In genomic region chr3:111277226-111277625, GRCh38 we compare ENCODE assay signal across 14 cellular contexts.
DNase-seq lines count a peak whose midpoint lies in the region; TF ChIP-seq lines count a peak whose summit lies in the region.
"Had no signal": no experiment of that assay in that cellular context is flagged by ENCODE, and none has a peak within 500 bp of the region (broad histone marks: within the 10 kb centered on the region; RNA-seq: fewer than 3 reads in every experiment).

No MANE protein-coding gene starts in this region.

- in situ Hi-C loops in HAP-1 (cut with MboI; ENCODE audit: low sequenced_read_pairs) = no loop called here
- in situ Hi-C loops in astrocyte of the cerebellum (cut with HindIII; ENCODE audit: low sequenced_read_pairs) = no loop called here

- H3K36me3 ChIP-seq in A673 (ENCODE audit: insufficient read depth, low read length, poor library complexity, severe bottlenecking) = no peaks in the 10 kb centered on the region
- H3K36me3 ChIP-seq in HAP-1 (replicated peaks) = no peaks in the 10 kb centered on the region
- no peaks in the 10 kb centered on the region for H3K36me3 ChIP-seq in kidney epithelial cell (ENCODE audit: control insufficient read depth, insufficient read depth, low read length)

- no peak for TF ChIP-seq CTCF in A673 (conservative IDR thresholded peaks at IDR 0.05; ENCODE audit: low read depth, low read length)
- peak; percentile 50 for TF ChIP-seq CTCF in astrocyte of the cerebellum (IDR thresholded peaks at IDR 0.05; ENCODE audit: low read depth, low read length, missing control alignments)
- TF ChIP-seq CTCF in kidney epithelial cell (IDR thresholded peaks at IDR 0.05; ENCODE audit: insufficient read depth, low read length, poor library complexity, severe bottlenecking) = peak; percentile 32
- TF ChIP-seq CTCF in RWPE1 (conservative IDR thresholded peaks at IDR 0.05; ENCODE audit: low read depth) = no peak

- H3K4me3 ChIP-seq in A673 (ENCODE audit: low read depth, low read length, poor library complexity, severe bottlenecking) (no peak overlapping the region), HAP-1 (no peak overlapping the region), astrocyte of the cerebellum (ENCODE audit: low read depth, low read length) (no peak overlapping the region), kidney epithelial cell (ENCODE audit: low read depth, low read length) (no peak overlapping the region)

- H3K9me3 ChIP-seq in A673 (ENCODE audit: low read depth, low read length, poor library complexity, severe bottlenecking) (no peaks in the 10 kb centered on the region), HAP-1 (no peaks in the 10 kb centered on the region)

- DNase-seq in A673 (ENCODE audit: low spot score) (peak; percentile 4), HAP-1 (ENCODE audit: low spot score in 2 of 2) (peak; percentile 11 to 17), astrocyte of the cerebellum (ENCODE audit: low read depth) (peak; percentile 34), kidney epithelial cell (ENCODE audit: low read depth) (no peak), ecto neural progenitor cell (ENCODE audit: low spot score) (no peak), SHP77 (lab: John Stamatoyannopoulos, UW) (no peak), COLO668 (lab: John Stamatoyannopoulos, UW; ENCODE audit: unreplicated experiment) (no peak), RWPE1 (ENCODE audit: low spot score) (no peak)
- DNase-seq: activated CD4-positive, alpha-beta T cell treated with anti-CD3 and anti-CD28 coated beads, Interleukin-2, amount 10 ng/mL, durations not matched to agents 7 days and 5 days; activated naive CD4-positive, alpha-beta T cell treated with anti-CD3 and anti-CD28 coated beads for 36 hours; CD4-positive, CD25-positive, alpha-beta regulatory T cell; NCI-H187 treated with DMSO at 0.1 percent for 48 hours; stimulated activated CD4-positive, alpha-beta T cell treated with anti-CD3 and anti-CD28 coated beads, Interleukin-15, amount 100 ng/mL, for 24 hours; stimulated activated naive CD4-positive, alpha-beta T cell treated with Interleukin-2 at 50 U/mL for 16 hours had no signal

- CTCF ChIA-PET in A673 (lab: Charles Lee) (interaction anchor here (0.5 kb wide), 1 partner anchor 1770 kb away, joined by 6 read pairs; no protein-coding TSS in a partner anchor), RWPE1 (lab: Yijun Ruan, JAX) (no interaction called here)

- no TSS peak for BruUV-seq in A673 (replicated peaks; lab: Mats Ljungman, UMichigan)

- H3K27me3 ChIP-seq in A673 (replicated peaks; ENCODE audit: insufficient read depth, low read depth, low read length, poor library complexity) (no peaks in the 10 kb centered on the region), HAP-1 (ENCODE audit: low read depth) (no peaks in the 10 kb centered on the region), kidney epithelial cell (ENCODE audit: control insufficient read depth, insufficient read depth, low read length) (no peaks in the 10 kb centered on the region)

- POLR2A ChIA-PET in A673 (lab: Charles Lee; ENCODE audit: low non-redundant PET) = no interaction called here
- POLR2A ChIA-PET in RWPE1 (lab: Yijun Ruan, JAX; ENCODE audit: low non-redundant PET) = no interaction called here

- H3K4me1 ChIP-seq in A673 (ENCODE audit: insufficient read depth, low read length, poor library complexity, severe bottlenecking) = no peaks in the 10 kb centered on the region
- H3K4me1 ChIP-seq in HAP-1 = no peaks in the 10 kb centered on the region

- no peak overlapping the region for H3K27ac ChIP-seq in A673 (ENCODE audit: low read depth, low read length, poor library complexity, severe bottlenecking)
- H3K27ac ChIP-seq in RWPE1 = no peak overlapping the region

- intact Hi-C loops in A673 (cut with micrococcal nuclease; ENCODE audit: unreplicated experiment) = no loop called here

Comparison
In these comparisons a context has a peak if more than half of its experiments do, and no peak if none do; other contexts are left out.
1. DNase-seq: peak in A673 (single experiment), HAP-1 (2 of 2) and astrocyte of the cerebellum (single experiment); none in kidney epithelial cell (single experiment), ecto neural progenitor cell (single experiment), SHP77 (0 of 2), COLO668 (single experiment) and RWPE1 (single experiment).
2. CTCF ChIP-seq: peak in astrocyte of the cerebellum (single experiment) and kidney epithelial cell (single experiment); none in A673 (single experiment) and RWPE1 (single experiment).